8 cellular contexts compared by ENCODE assay signal in genomic region chr10:62817763-62818425, GRCh38. TPM values are rescaled to one million over a fixed set of nuclear protein-coding genes. Genes with fewer than 3 reads are reported as not detected.
A peak's percentile ranks its signal among the peaks of the same experiment; 100 is the strongest.
DNase-seq lines count a peak whose midpoint lies in the region; ATAC-seq, FAIRE-seq and TF ChIP-seq lines count a peak whose summit lies in the region.

No MANE protein-coding gene starts in this region.

- H3K27ac Mint-ChIP-seq in T-helper 1 cell treated with Interleukin-12 subunit alpha and Interleukin-12 subunit beta and Interleukin-4 antibody, amounts not matched to agents 30 μg/mL and 1 μg/mL, for 36 hours, result peak overlapping the region; percentile 97

- peak overlapping the region; percentile 95 for H3K4me3 Mint-ChIP-seq in T-helper 1 cell treated with Interleukin-12 subunit alpha and Interleukin-12 subunit beta and Interleukin-4 antibody, amounts not matched to agents 30 μg/mL and 1 μg/mL, for 36 hours

- ATAC-seq in GM21619 (IDR thresholded peaks at IDR 0.05; ENCODE audit: unreplicated experiment), result peak; percentile 29
- ATAC-seq in IMR-90 (ENCODE audit: low read depth), result peak; percentile 58
- peak; percentile 81 for ATAC-seq in K562

- H3K4ac ChIP-seq in IMR-90 (ENCODE audit: low read depth, low read length), result no peak overlapping the region

- no peaks in the 10 kb centered on the region for H3K79me2 ChIP-seq in K562 (ENCODE audit: control insufficient read depth, insufficient read depth, low read length)

- H3K9me1 ChIP-seq in IMR-90 (ENCODE audit: insufficient read depth, low read length), result no peaks in the 10 kb centered on the region
- H3K9me1 ChIP-seq in K562 (ENCODE audit: control insufficient read depth, insufficient read depth, low read length), result no peaks in the 10 kb centered on the region

- CTCF ChIA-PET in IMR-90 (lab: Yijun Ruan, JAX) (interaction anchor here (1.0 to 2.6 kb wide), 6 partner anchors 13 to 380 kb away, joined by 3 to 18 read pairs (median 4); partner anchors contain the start of gene ADO), K562 (lab: Yijun Ruan, JAX; ENCODE audit: low intra/inter-chr PET ratio) (interaction anchor here (1.1 to 1.5 kb wide), 2 partner anchors 224 to 380 kb away, joined by 3 read pairs; no protein-coding TSS in a partner anchor)

- no peak overlapping the region for H2AK5ac ChIP-seq in IMR-90 (ENCODE audit: low read depth, low read length)

- H3K36me3 Mint-ChIP-seq in T-helper 1 cell treated with Interleukin-12 subunit alpha and Interleukin-12 subunit beta and Interleukin-4 antibody, amounts not matched to agents 30 μg/mL and 1 μg/mL, for 36 hours (ENCODE audit: low read depth), result peaks cover 15% of the 10 kb centered on the region

- TF ChIP-seq POLR2A in IMR-90 (IDR thresholded peaks at IDR 0.05; ENCODE audit: low read depth, low read length) (no peak; the same call in 1 of the 2 replicates), K562 (conservative IDR thresholded peaks at IDR 0.05) (no peak), sigmoid colon (IDR thresholded peaks at IDR 0.05) (no peak)

- H3K36me3 ChIP-seq in IMR-90 (ENCODE audit: control insufficient read depth, insufficient read depth, low read length), result no peaks in the 10 kb centered on the region
- no peaks in the 10 kb centered on the region for H3K36me3 ChIP-seq in K562 (ENCODE audit: control insufficient read depth, insufficient read depth, low read length)
- no peaks in the 10 kb centered on the region for H3K36me3 ChIP-seq in iPS DF 6.9 (ENCODE audit: control insufficient read depth, insufficient read depth, low read length)
- no peaks in the 10 kb centered on the region for H3K36me3 ChIP-seq in sigmoid colon

- FAIRE-seq in K562 (lab: Jason Lieb, UNC), result peak; percentile 11

- POLR2A ChIA-PET in IMR-90 (lab: Charles Lee; ENCODE audit: unreplicated experiment), result interaction anchor here (0.6 kb wide), 3 partner anchors 203 to 566 kb away, joined by 4 to 9 read pairs (median 5); no protein-coding TSS in a partner anchor
- POLR2A ChIA-PET in K562 (lab: Yijun Ruan, JAX), result interaction anchor here (0.6 to 1.0 kb wide), 4 partner anchors 11 to 326 kb away, joined by 3 read pairs; no protein-coding TSS in a partner anchor

- BruUV-seq in IMR-90 (replicated peaks; lab: Mats Ljungman, UMichigan) (no TSS peak), K562 (replicated peaks; lab: Mats Ljungman, UMichigan) (no TSS peak)

- in situ Hi-C loops in G401 (cut with HindIII; ENCODE audit: low sequenced_read_pairs) (no loop called here), IMR-90 (cut with MboI; ENCODE audit: low sequenced_read_pairs) (loop anchor here (10.0 to 25.0 kb wide), 3 partner anchors 337 to 781 kb away; partner anchors contain the start of gene RTKN2), K562 (cut with MboI) (no loop called here)

- no peak overlapping the region for H2BK120ac ChIP-seq in IMR-90 (ENCODE audit: low read depth, low read length)

- H3K14ac ChIP-seq in IMR-90 (replicated peaks; ENCODE audit: low read depth, low read length), result no peak overlapping the region

- no peak overlapping the region for H2AK9ac ChIP-seq in IMR-90 (replicated peaks; ENCODE audit: low read depth, low read length, poor library complexity)

- H3K27me3 ChIP-seq in IMR-90 (ENCODE audit: control insufficient read depth, insufficient read depth, low read length), result peaks cover 50% of the 10 kb centered on the region
- H3K27me3 ChIP-seq in K562 (ENCODE audit: control insufficient read depth in 2 of 2, insufficient read depth in 2 of 2, low read length in 2 of 2), result peaks cover 19 to 48% of the 10 kb centered on the region in 2 experiments; a peak in 4 of 5 replicates
- H3K27me3 ChIP-seq in iPS DF 6.9 (ENCODE audit: control insufficient read depth, insufficient read depth, low read length), result peaks cover 32% of the 10 kb centered on the region
- H3K27me3 ChIP-seq in sigmoid colon, result peaks cover 13 to 51% (median 24%) of the 10 kb centered on the region in 3 donors

- H3K27me3 Mint-ChIP-seq in T-helper 1 cell treated with Interleukin-12 subunit alpha and Interleukin-12 subunit beta and Interleukin-4 antibody, amounts not matched to agents 30 μg/mL and 1 μg/mL, for 36 hours (ENCODE audit: low read depth), result peaks cover 67% of the 10 kb centered on the region

- H4K91ac ChIP-seq in IMR-90 (ENCODE audit: insufficient read depth, low read depth, low read length), result no peak overlapping the region

- no peak overlapping the region for H4K5ac ChIP-seq in IMR-90 (ENCODE audit: low read depth, low read length)

- peaks cover 34% of the 10 kb centered on the region for H3K4me1 Mint-ChIP-seq in T-helper 1 cell treated with Interleukin-12 subunit alpha and Interleukin-12 subunit beta and Interleukin-4 antibody, amounts not matched to agents 30 μg/mL and 1 μg/mL, for 36 hours (ENCODE audit: low read depth)

- no peak overlapping the region for H3K56ac ChIP-seq in IMR-90 (ENCODE audit: extremely low read depth, insufficient read depth, low read length)

- no peak overlapping the region for H3K27ac ChIP-seq in IMR-90 (ENCODE audit: insufficient read depth, low read length)
- no peak overlapping the region for H3K27ac ChIP-seq in K562 (ENCODE audit: extremely low read depth, low read depth, low read length)
- H3K27ac ChIP-seq in iPS DF 6.9 (ENCODE audit: low read length), result no peak overlapping the region
- peak overlapping the region; percentile 79 to 95 (median 88) for H3K27ac ChIP-seq in sigmoid colon

- no peak overlapping the region for H4K8ac ChIP-seq in IMR-90 (ENCODE audit: low read depth in 2 of 2, low read length in 2 of 2)

- 2% methylated on average over 6 of the region's 51 CpGs; no CpG with 5 or more reads in 1 of the 2 experiments for WGBS in IMR-90 (ENCODE audit: extremely low coverage in 2 of 2, insufficient read length in 1 of 2), 2 experiments
- WGBS in K562 (ENCODE audit: insufficient coverage, low coverage, missing lambda C conversion rate), result 6% methylated on average over 37 of the region's 51 CpGs
- WGBS in iPS DF 6.9 (ENCODE audit: insufficient coverage, insufficient read length), result no CpG with 5 or more reads among the region's 51 CpGs
- 1% methylated on average over 51 of the region's 51 CpGs for WGBS in sigmoid colon, 2 donors

- no peak overlapping the region for H2BK15ac ChIP-seq in IMR-90 (ENCODE audit: low read depth, low read length)

- H3K9ac ChIP-seq in IMR-90 (ENCODE audit: low read depth, low read length) (no peak overlapping the region), K562 (ENCODE audit: insufficient read depth in 1 of 2, low read depth in 2 of 2, low read length in 2 of 2) (peak overlapping the region in 1 of 2 experiments; percentile 94; a peak in 2 of 4 replicates)

- peaks cover 7% of the 10 kb centered on the region; the same call in 1 of the 2 replicates for H3K4me1 ChIP-seq in IMR-90 (ENCODE audit: control insufficient read depth, insufficient read depth, low read length)
- peaks cover 7 to 50% of the 10 kb centered on the region in 2 experiments; a peak in 3 of 5 replicates for H3K4me1 ChIP-seq in K562 (replicated peaks in 1 of 2; ENCODE audit: control insufficient read depth in 2 of 2, insufficient read depth in 2 of 2, low read length in 2 of 2)
- peaks cover 2% of the 10 kb centered on the region for H3K4me1 ChIP-seq in iPS DF 6.9 (ENCODE audit: control insufficient read depth, insufficient read depth, low read length)
- peaks cover 0 to 41% (median 38%) of the 10 kb centered on the region in 4 donors for H3K4me1 ChIP-seq in sigmoid colon

- peak overlapping the region; percentile 87 for H3K4me2 ChIP-seq in IMR-90 (ENCODE audit: low read depth, low read length)
- H3K4me2 ChIP-seq in K562 (ENCODE audit: insufficient read depth, low read length), result peak overlapping the region; percentile 90

- H3K23ac ChIP-seq in IMR-90 (ENCODE audit: low read depth, low read length), result no peak overlapping the region

- DNase-seq in G401 (ENCODE audit: low spot score) (peak; percentile 49), IMR-90 (peak; percentile 61), K562 (ENCODE audit: extremely low read depth in 1 of 4, low spot score in 3 of 4) (peak; percentile 84 to 89 (median 87)), iPS DF 6.9 (ENCODE audit: low read depth, low spot score) (peak; percentile 66), sigmoid colon (peak; percentile 81), middle frontal gyrus (ENCODE audit: extremely low spot score, low spot score) (no peak)

- dilution Hi-C loops in IMR-90 (cut with HindIII; ENCODE audit: low sequenced_read_pairs, unreplicated experiment), result no loop called here

- H3K18ac ChIP-seq in IMR-90 (ENCODE audit: low read depth, low read length), result no peak overlapping the region

- TF ChIP-seq EP300 in K562 (IDR thresholded peaks at IDR 0.05; ENCODE audit: low read length) (no peak), sigmoid colon (IDR thresholded peaks at IDR 0.05) (no peak)

- H2AFZ ChIP-seq in IMR-90 (replicated peaks; ENCODE audit: low read length, poor library complexity), result peak overlapping the region; percentile 92
- H2AFZ ChIP-seq in K562 (ENCODE audit: low read depth, low read length), result peak overlapping the region; percentile 95

- H3K4me3 ChIP-seq in IMR-90 (ENCODE audit: insufficient read depth, low read depth, low read length), result peak overlapping the region; percentile 73
- H3K4me3 ChIP-seq in K562, result peak overlapping the region; percentile 74; the same call in 1 of the 2 replicates
- H3K4me3 ChIP-seq in iPS DF 6.9 (ENCODE audit: low read length), result peak overlapping the region; percentile 88; the same call in 1 of the 2 replicates
- H3K4me3 ChIP-seq in sigmoid colon, result peak overlapping the region; percentile 64 to 88 (median 78)

- no peak overlapping the region for H2BK20ac ChIP-seq in IMR-90 (ENCODE audit: low read depth, low read length)

- no peaks in the 10 kb centered on the region for H3K9me3 ChIP-seq in IMR-90 (ENCODE audit: control insufficient read depth, insufficient read depth, low read length)
- no peaks in the 10 kb centered on the region for H3K9me3 ChIP-seq in K562 (replicated peaks; ENCODE audit: control insufficient read depth, insufficient read depth, low read depth, low read length)
- H3K9me3 ChIP-seq in iPS DF 6.9 (ENCODE audit: control insufficient read depth, insufficient read depth, low read length), result no peaks in the 10 kb centered on the region
- no peaks in the 10 kb centered on the region for H3K9me3 ChIP-seq in sigmoid colon

- TF ChIP-seq RAD21 in IMR-90 (IDR thresholded peaks at IDR 0.05; ENCODE audit: low read length), result peak; percentile 72
- peak; percentile 81 to 84 for TF ChIP-seq RAD21 in K562 (CRISPR knock-in tag; conservative IDR thresholded peaks at IDR 0.05 in 1 of 2, IDR thresholded peaks at IDR 0.05 in 1 of 2)

- H4K20me1 ChIP-seq in IMR-90 (ENCODE audit: insufficient read depth, low read length) (peaks cover 14% of the 10 kb centered on the region), K562 (replicated peaks; ENCODE audit: control insufficient read depth, insufficient read depth, low read length) (no peaks in the 10 kb centered on the region)

- no peaks in the 10 kb centered on the region for H3K79me1 ChIP-seq in IMR-90 (ENCODE audit: low read depth in 1 of 2, low read length in 2 of 2)

- no peak overlapping the region for H2BK5ac ChIP-seq in IMR-90 (ENCODE audit: low read depth, low read length, poor library complexity, severe bottlenecking)

- H3K9me3 Mint-ChIP-seq in T-helper 1 cell treated with Interleukin-12 subunit alpha and Interleukin-12 subunit beta and Interleukin-4 antibody, amounts not matched to agents 30 μg/mL and 1 μg/mL, for 36 hours, result no peaks in the 10 kb centered on the region

- TF ChIP-seq CTCF in IMR-90 (conservative IDR thresholded peaks at IDR 0.05; ENCODE audit: low read depth, low read length) (peak; percentile 70), K562 (IDR thresholded peaks at IDR 0.05 in 2 of 3, conservative IDR thresholded peaks at IDR 0.05 in 1 of 3; ENCODE audit: insufficient read depth in 2 of 3, low read depth in 1 of 3, low read length in 3 of 3) (peak; percentile 80 to 87 (median 81)), sigmoid colon (IDR thresholded peaks at IDR 0.05) (peak; percentile 28 to 92 (median 44))

- intact Hi-C loops in IMR-90 (cut with micrococcal nuclease) (loop anchor here (1.0 to 5.0 kb wide), 5 partner anchors 208 to 551 kb away; partner anchors contain the start of gene RTKN2), K562 (cut with micrococcal nuclease) (loop anchor here (2.0 to 5.0 kb wide), 4 partner anchors 206 to 381 kb away; no protein-coding TSS in a partner anchor), sigmoid colon (cut with DNase I) (loop anchor here (2.0 to 5.0 kb wide), 4 partner anchors 13 to 381 kb away; partner anchors contain the start of gene ADO)

RNA-seq across cellular contexts. Expression of gene EGR2, which starts 1.7 kb away (rescaled TPM):
- total RNA-seq in G401 (2014; rRNA removed; shearing (Covaris generic)), result not detected in 2 replicates
- total RNA-seq in IMR-90 (2012; rRNA removed) (0.36 and 0.56 TPM in 2 replicates), K562 (2014; rRNA removed) (0.24 TPM in 1 of 2 replicates, not detected in the other), K562 (2014; rRNA removed; fragmentation: Illumina TruSeq; extraction: Trizol) (0.11 and 0.19 TPM in 2 replicates), K562 (2015; rRNA removed; fragmentation: Illumina TruSeq; extraction: Trizol) (not detected in 2 replicates), K562 (2021) (0.18 and 0.83 TPM in 2 replicates), sigmoid colon (1 to 10 TPM; 1.7 to 3.4 (median 1.8) TPM)
- polyA plus RNA-seq in IMR-90 (2012; rRNA removed) (1.2 TPM in 2 replicates), K562 (2011; rRNA removed) (0.08 and 0.09 TPM in 2 replicates), K562 (2014; fragmentation: Illumina TruSeq; extraction: Trizol) (0.11 and 0.12 TPM in 2 replicates), K562 (2014; fragmentation: Nextera tagmentation; extraction: Ambion mirVana) (not detected), K562 (2014; rRNA removed) (0.03 and 0.15 TPM in 2 replicates), sigmoid colon (1 to 10 TPM in 2 of 3 donors, under 1 TPM in 1; 0.23 to 2.2 (median 1.8) TPM)
- 0.47 and 1.5 TPM in 2 replicates for polyA plus RNA-seq in IMR-90 (2012; cell fraction: cytosol; rRNA removed)
- 4.2 and 4.6 TPM in 2 replicates for polyA plus RNA-seq in IMR-90 (2012; cell fraction: nucleus; rRNA removed; ENCODE audit: low replicate concordance)
- 0.30 and 0.81 TPM in 2 replicates for total RNA-seq in K562 (2011; cell fraction: chromatin; rRNA removed; ENCODE audit: low replicate concordance)
- 0.79 and 0.83 TPM in 2 replicates for total RNA-seq in K562 (2011; cell fraction: nucleolus; rRNA removed)
- 0.51 and 0.69 TPM in 2 replicates for total RNA-seq in K562 (2011; cell fraction: nucleoplasm; rRNA removed)
- 0.06 and 0.31 TPM in 2 replicates for polyA plus RNA-seq in K562 (2011; cell fraction: cytosol; rRNA removed)
- 0.37 and 1.4 TPM in 2 replicates for polyA plus RNA-seq in K562 (2011; cell fraction: nucleus; rRNA removed)
- 0.25 and 0.47 TPM in 2 replicates for polyA plus RNA-seq in K562 (2012)
- polyA minus RNA-seq in K562 (2011; rRNA and poly(A)+ RNA removed), result 0.09 and 0.70 TPM in 2 replicates
- not detected in 2 replicates for polyA minus RNA-seq in K562 (2011; cell fraction: cytosol; rRNA and poly(A)+ RNA removed)
- 0.33 and 0.81 TPM in 2 replicates for polyA minus RNA-seq in K562 (2011; cell fraction: nucleus; rRNA and poly(A)+ RNA removed)

RNA-seq across cellular contexts. Expression of gene ADO, which starts 13.4 kb away (rescaled TPM):
- 33.9 and 42.1 TPM in 2 replicates for total RNA-seq in G401 (2014; rRNA removed; shearing (Covaris generic))
- 8.1 and 11.4 TPM in 2 replicates for total RNA-seq in IMR-90 (2012; rRNA removed)
- 7.7 and 8.0 TPM in 2 replicates for polyA plus RNA-seq in IMR-90 (2012; rRNA removed)
- 3.7 and 7.4 TPM in 2 replicates for polyA plus RNA-seq in IMR-90 (2012; cell fraction: cytosol; rRNA removed)
- 2.4 and 3.5 TPM in 2 replicates for polyA plus RNA-seq in IMR-90 (2012; cell fraction: nucleus; rRNA removed; ENCODE audit: low replicate concordance)
- total RNA-seq in K562 (2011; cell fraction: chromatin; rRNA removed; ENCODE audit: low replicate concordance), result 7.7 and 9.9 TPM in 2 replicates
- total RNA-seq in K562 (2011; cell fraction: nucleolus; rRNA removed), result 12.4 and 12.8 TPM in 2 replicates
- total RNA-seq in K562 (2011; cell fraction: nucleoplasm; rRNA removed), result 13.9 and 17.6 TPM in 2 replicates
- 19.5 and 23.8 TPM in 2 replicates for total RNA-seq in K562 (2014; rRNA removed)
- total RNA-seq in K562 (2014; rRNA removed; fragmentation: Illumina TruSeq; extraction: Trizol), result 13.1 and 14.7 TPM in 2 replicates
- 18.1 and 19.5 TPM in 2 replicates for total RNA-seq in K562 (2015; rRNA removed; fragmentation: Illumina TruSeq; extraction: Trizol)
- total RNA-seq in K562 (2021), result 20.0 and 20.6 TPM in 2 replicates
- polyA plus RNA-seq in K562 (2011; rRNA removed), result 14.4 and 16.8 TPM in 2 replicates
- polyA plus RNA-seq in K562 (2011; cell fraction: cytosol; rRNA removed), result 9.7 and 16.6 TPM in 2 replicates
- polyA plus RNA-seq in K562 (2011; cell fraction: nucleus; rRNA removed), result 7.9 and 8.7 TPM in 2 replicates
- polyA plus RNA-seq in K562 (2012), result 12.4 and 15.8 TPM in 2 replicates
- 14.1 and 16.1 TPM in 2 replicates for polyA plus RNA-seq in K562 (2014; fragmentation: Illumina TruSeq; extraction: Trizol)
- 1 to 10 TPM; 3.0 to 3.8 TPM for polyA plus RNA-seq in K562 (2014; fragmentation: Nextera tagmentation; extraction: Ambion mirVana)
- polyA plus RNA-seq in K562 (2014; rRNA removed), result 15.3 and 15.6 TPM in 2 replicates
- 18.8 and 20.3 TPM in 2 replicates for polyA minus RNA-seq in K562 (2011; rRNA and poly(A)+ RNA removed)
- 13.3 and 13.8 TPM in 2 replicates for polyA minus RNA-seq in K562 (2011; cell fraction: cytosol; rRNA and poly(A)+ RNA removed)
- 12.3 and 17.2 TPM in 2 replicates for polyA minus RNA-seq in K562 (2011; cell fraction: nucleus; rRNA and poly(A)+ RNA removed)
- total RNA-seq in sigmoid colon, result 10 to 100 TPM; 13.0 to 18.9 (median 18.0) TPM
- polyA plus RNA-seq in sigmoid colon, result 1 to 10 TPM; 5.4 to 8.1 (median 7.4) TPM

Comparison
In these comparisons a context has a peak if more than half of its experiments do, and no peak if none do; other contexts are left out.
1. ATAC-seq: peak in every context shown above with its lines; median percentile 81 in K562; 58 in IMR-90; 29 in GM21619.
2. H3K27ac ChIP-seq: peak in sigmoid colon (4 of 4); none in IMR-90 (single experiment), K562 (single experiment) and iPS DF 6.9 (single experiment).
3. Peak in every context shown above with its lines, with median percentiles within 50 percentile points of each other: H3K4me3 ChIP-seq and CTCF ChIP-seq.